Comparison of ENCODE assay signal across 8 cellular contexts in genomic region chr15:41494922-41495735, GRCh38. TPM values are rescaled to one million over a fixed set of nuclear protein-coding genes. Genes with fewer than 3 reads are reported as not detected.
DNase-seq lines count a peak whose midpoint lies in the region; ATAC-seq, FAIRE-seq and TF ChIP-seq lines count a peak whose summit lies in the region.

No MANE protein-coding gene starts in this region.

- H3K18ac ChIP-seq in mesendoderm (ENCODE audit: low read length) = no peak overlapping the region

- H3K27ac Mint-ChIP-seq in astrocyte (ENCODE audit: unreplicated experiment) = no peak overlapping the region
- no peak overlapping the region for H3K27ac Mint-ChIP-seq in type B pancreatic cell

- DNase-seq in activated effector memory CD4-positive, alpha-beta T cell treated with anti-CD3 and anti-CD28 coated beads, Interleukin-2, amount 50 U/mL, for 16 hours = peak; percentile 77
- no peak for DNase-seq in activated effector memory CD4-positive, alpha-beta T cell treated with Interleukin-2 at 50 U/mL for 16 hours
- no peak for DNase-seq in astrocyte (ENCODE audit: low read depth)
- peak; percentile 27 for DNase-seq in mesendoderm
- peak; percentile 73 for DNase-seq in type B pancreatic cell (ENCODE audit: extremely low spot score, unreplicated experiment)

- H3K36me3 Mint-ChIP-seq in astrocyte (ENCODE audit: low read depth, unreplicated experiment) = peaks cover 8% of the 10 kb centered on the region
- no peaks in the 10 kb centered on the region for H3K36me3 Mint-ChIP-seq in type B pancreatic cell

- H3K23ac ChIP-seq in mesendoderm (ENCODE audit: low read length) = no peak overlapping the region

- H3K4me3 ChIP-seq in astrocyte (ENCODE audit: insufficient read depth, low read depth, low read length) (no peak overlapping the region), mesendoderm (ENCODE audit: low read length) (no peak overlapping the region)

- H3K27me3 ChIP-seq in astrocyte (ENCODE audit: insufficient read depth, low read length) (peaks cover 42% of the 10 kb centered on the region), mesendoderm (ENCODE audit: insufficient read depth, low read length, poor library complexity) (peaks cover 56% of the 10 kb centered on the region)

- no peak overlapping the region for H3K27ac ChIP-seq in astrocyte (ENCODE audit: low read depth, low read length)
- H3K27ac ChIP-seq in mesendoderm (ENCODE audit: low read depth, low read length) = no peak overlapping the region

- H3K9ac ChIP-seq in astrocyte (ENCODE audit: low read length) = no peak overlapping the region
- H3K9ac ChIP-seq in mesendoderm (ENCODE audit: low read length) = no peak overlapping the region

- no peaks in the 10 kb centered on the region for H3K9me3 ChIP-seq in astrocyte (ENCODE audit: insufficient read depth, low read depth, low read length)

- H3K4me2 ChIP-seq in astrocyte (ENCODE audit: low read length) (peak overlapping the region; percentile 94), mesendoderm (ENCODE audit: low read length) (peak overlapping the region; percentile 25)

- H3K4ac ChIP-seq in mesendoderm (ENCODE audit: low read depth, low read length) = no peak overlapping the region

- H2AK5ac ChIP-seq in mesendoderm (ENCODE audit: low read length) = no peak overlapping the region

- ATAC-seq in GM18867 (IDR thresholded peaks at IDR 0.05; ENCODE audit: unreplicated experiment) (no peak), GM18909 (IDR thresholded peaks at IDR 0.05; ENCODE audit: poor library complexity, unreplicated experiment) (no peak), GM18873 (IDR thresholded peaks at IDR 0.05; ENCODE audit: low FRiP score, unreplicated experiment) (no peak)

- H2BK5ac ChIP-seq in mesendoderm (ENCODE audit: low read length) = no peak overlapping the region

- H2BK15ac ChIP-seq in mesendoderm (replicated peaks; ENCODE audit: low read depth) = no peak overlapping the region

- H3K4me1 ChIP-seq in astrocyte (ENCODE audit: insufficient read depth, low read length) (peaks cover 38% of the 10 kb centered on the region), mesendoderm (ENCODE audit: control insufficient read depth, low read depth, low read length) (peaks cover 4% of the 10 kb centered on the region)

- peak overlapping the region; percentile 10 for H3K56ac ChIP-seq in mesendoderm (ENCODE audit: low read length)

- TF ChIP-seq CTCF in astrocyte (IDR thresholded peaks at IDR 0.05; ENCODE audit: insufficient read depth, low read depth, low read length) = no peak
- no peak for TF ChIP-seq CTCF in type B pancreatic cell (conservative IDR thresholded peaks at IDR 0.05)

- no CpG with 5 or more reads among the region's 60 CpGs for WGBS in mesendoderm (ENCODE audit: extremely low coverage, insufficient coverage, low lambda C conversion rate)

- no peak overlapping the region for H3K4me3 Mint-ChIP-seq in astrocyte (ENCODE audit: unreplicated experiment)
- H3K4me3 Mint-ChIP-seq in type B pancreatic cell = peak overlapping the region; percentile 71

- no peak overlapping the region for H4K5ac ChIP-seq in mesendoderm (ENCODE audit: low read length)

- FAIRE-seq in astrocyte (lab: Jason Lieb, UNC) = no peak

- no peak overlapping the region for H2AFZ ChIP-seq in astrocyte (ENCODE audit: low read depth, low read length)

- H3K36me3 ChIP-seq in astrocyte (ENCODE audit: insufficient read depth, low read length) (no peaks in the 10 kb centered on the region), mesendoderm (ENCODE audit: control insufficient read depth, insufficient read depth, low read length) (no peaks in the 10 kb centered on the region)

- peaks cover 54% of the 10 kb centered on the region for H3K27me3 Mint-ChIP-seq in astrocyte (ENCODE audit: low read depth, unreplicated experiment)
- H3K27me3 Mint-ChIP-seq in type B pancreatic cell = peaks cover 73% of the 10 kb centered on the region

- H3K79me1 ChIP-seq in mesendoderm (ENCODE audit: low read length) = no peaks in the 10 kb centered on the region

- H3K9me3 Mint-ChIP-seq in astrocyte (ENCODE audit: unreplicated experiment) (no peaks in the 10 kb centered on the region), type B pancreatic cell (no peaks in the 10 kb centered on the region)

- no peak overlapping the region for H2BK120ac ChIP-seq in mesendoderm (ENCODE audit: low read depth, low read length)

- H3K79me2 ChIP-seq in astrocyte (ENCODE audit: insufficient read depth, low read length) (no peaks in the 10 kb centered on the region), mesendoderm (ENCODE audit: control insufficient read depth, insufficient read depth, low read length) (no peaks in the 10 kb centered on the region)

- no peaks in the 10 kb centered on the region for H4K20me1 ChIP-seq in astrocyte (ENCODE audit: insufficient read depth, low read length)

- no peak overlapping the region for H4K8ac ChIP-seq in mesendoderm (ENCODE audit: low read depth, low read length)

- peaks cover 17% of the 10 kb centered on the region for H3K4me1 Mint-ChIP-seq in astrocyte (ENCODE audit: low read depth, unreplicated experiment)
- peaks cover 7% of the 10 kb centered on the region for H3K4me1 Mint-ChIP-seq in type B pancreatic cell (ENCODE audit: unreplicated experiment)

RNA-seq across cellular contexts. Expression of gene ITPKA, which starts 1.5 kb away (rescaled TPM):
- total RNA-seq in astrocyte (1.0 and 1.2 TPM in 2 replicates), type B pancreatic cell (ENCODE audit: low replicate concordance) (1.5 and 1.9 TPM in 2 replicates)
- polyA plus RNA-seq in mesendoderm (2013, experiment 1 of 2) = 0.24 TPM
- 0.24 TPM for polyA plus RNA-seq in mesendoderm (2013, experiment 2 of 2)

RNA-seq across cellular contexts. Expression of gene LTK, which starts 18.5 kb away (rescaled TPM):
- total RNA-seq in astrocyte = 0.14 TPM in 1 of 2 replicates, not detected in the other
- polyA plus RNA-seq in mesendoderm (2013, experiment 1 of 2) = 0.15 TPM
- 0.14 TPM for polyA plus RNA-seq in mesendoderm (2013, experiment 2 of 2)
- 0.51 and 0.55 TPM in 2 replicates for total RNA-seq in type B pancreatic cell (ENCODE audit: low replicate concordance)

RNA-seq across cellular contexts. Expression of gene RPAP1, which starts 48.9 kb away (rescaled TPM):
- total RNA-seq in astrocyte (35.9 and 39.1 TPM in 2 replicates), type B pancreatic cell (ENCODE audit: low replicate concordance) (54.4 and 68.3 TPM in 2 replicates)
- polyA plus RNA-seq in mesendoderm (2013, experiment 1 of 2) = 37.7 TPM
- 34.9 TPM for polyA plus RNA-seq in mesendoderm (2013, experiment 2 of 2)

Comparison
In these comparisons a context has a peak if more than half of its experiments do, and no peak if none do; other contexts are left out.
1. DNase-seq: peak in activated effector memory CD4-positive, alpha-beta T cell treated with anti-CD3 and anti-CD28 coated beads, Interleukin-2, amount 50 U/mL, for 16 hours (single experiment), mesendoderm (single experiment) and type B pancreatic cell (single experiment); none in activated effector memory CD4-positive, alpha-beta T cell treated with Interleukin-2 at 50 U/mL for 16 hours (single experiment) and astrocyte (single experiment).